ENCODE assay signal across 13 cellular contexts in the genomic region with DNA sequence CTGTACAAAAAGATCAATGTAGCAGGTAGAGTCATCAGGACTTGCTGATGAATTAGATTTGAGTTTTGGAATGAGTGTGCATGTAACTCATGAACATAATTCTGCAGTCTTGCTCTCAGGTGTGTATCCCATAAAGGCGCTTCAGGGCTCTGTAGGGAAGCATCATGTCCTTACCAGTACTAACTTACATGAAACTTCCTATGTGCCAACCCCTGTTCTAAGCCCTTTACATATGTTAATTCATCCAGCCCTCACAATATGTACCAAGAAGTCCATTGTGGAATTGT.
DNase-seq lines count a peak whose midpoint lies in the region; ATAC-seq lines count a peak whose summit lies in the region.
"Had no signal": no experiment of that assay in that cellular context is flagged by ENCODE, and none has a peak within 500 bp of the region (broad histone marks: within the 10 kb centered on the region; RNA-seq: fewer than 3 reads in every experiment).

No MANE protein-coding gene starts in this region.

- peak overlapping the region; percentile 7 for H3K27ac Mint-ChIP-seq in stimulated activated naive CD8-positive, alpha-beta T cell treated with anti-CD3 and anti-CD28 coated beads, Interleukin-15, Interleukin-2, amounts not matched to agents 100 ng/mL and 50 ng/mL, for 24 hours
- H3K27ac Mint-ChIP-seq: effector memory CD8-positive, alpha-beta T cell; WTC11 had no signal

- H3K9me3 Mint-ChIP-seq in stimulated activated naive CD8-positive, alpha-beta T cell treated with anti-CD3 and anti-CD28 coated beads, Interleukin-15, Interleukin-2, amounts not matched to agents 100 ng/mL and 50 ng/mL, for 24 hours = no peaks in the 10 kb centered on the region
- H3K9me3 Mint-ChIP-seq: effector memory CD8-positive, alpha-beta T cell; WTC11 had no signal

- no peak for ATAC-seq in stimulated activated naive CD8-positive, alpha-beta T cell treated with anti-CD3 and anti-CD28 coated beads, Interleukin-15, Interleukin-2, amounts not matched to agents 100 U/mL and 50 U/mL, for 24 hours
- ATAC-seq in GM21723 (IDR thresholded peaks at IDR 0.05; ENCODE audit: unreplicated experiment) (peak; percentile 49), HG03432 (IDR thresholded peaks at IDR 0.05; ENCODE audit: unreplicated experiment) (peak; percentile 56), HG02798 (IDR thresholded peaks at IDR 0.05; ENCODE audit: poor library complexity, unreplicated experiment) (no peak), HG03108 (IDR thresholded peaks at IDR 0.05; ENCODE audit: unreplicated experiment) (no peak)
- ATAC-seq: effector memory CD8-positive, alpha-beta T cell; WTC11 had no signal

- no peak overlapping the region for H3K4me3 Mint-ChIP-seq in stimulated activated naive CD8-positive, alpha-beta T cell treated with anti-CD3 and anti-CD28 coated beads, Interleukin-15, Interleukin-2, amounts not matched to agents 100 ng/mL and 50 ng/mL, for 24 hours
- H3K4me3 Mint-ChIP-seq: effector memory CD8-positive, alpha-beta T cell; WTC11 had no signal

- DNase-seq in stimulated activated naive CD8-positive, alpha-beta T cell treated with anti-CD3 and anti-CD28 coated beads, Interleukin-15, Interleukin-2, amounts not matched to agents 100 U/mL and 50 U/mL, for 24 hours = no peak
- no peak for DNase-seq in hepatic stellate cell (ENCODE audit: low spot score)
- DNase-seq in COR-L47 (lab: John Stamatoyannopoulos, UW) = no peak
- DNase-seq: effector memory CD8-positive, alpha-beta T cell; ovary; SK-N-SH; upper lobe of left lung had no signal

- peaks cover 26% of the 10 kb centered on the region for H3K27me3 Mint-ChIP-seq in stimulated activated naive CD8-positive, alpha-beta T cell treated with anti-CD3 and anti-CD28 coated beads, Interleukin-15, Interleukin-2, amounts not matched to agents 100 ng/mL and 50 ng/mL, for 24 hours

- H3K4me1 Mint-ChIP-seq in stimulated activated naive CD8-positive, alpha-beta T cell treated with anti-CD3 and anti-CD28 coated beads, Interleukin-15, Interleukin-2, amounts not matched to agents 100 ng/mL and 50 ng/mL, for 24 hours (ENCODE audit: low read depth) = peaks cover 27% of the 10 kb centered on the region

- no peaks in the 10 kb centered on the region for H3K36me3 Mint-ChIP-seq in stimulated activated naive CD8-positive, alpha-beta T cell treated with anti-CD3 and anti-CD28 coated beads, Interleukin-15, Interleukin-2, amounts not matched to agents 100 ng/mL and 50 ng/mL, for 24 hours (ENCODE audit: low read depth)
- H3K36me3 Mint-ChIP-seq: WTC11 had no signal

Comparison
In these comparisons a context has a peak if more than half of its experiments do, and no peak if none do; other contexts are left out.
1. ATAC-seq: peak in GM21723 (single experiment) and HG03432 (single experiment); none in stimulated activated naive CD8-positive, alpha-beta T cell treated with anti-CD3 and anti-CD28 coated beads, Interleukin-15, Interleukin-2, amounts not matched to agents 100 U/mL and 50 U/mL, for 24 hours (single experiment), HG02798 (single experiment) and HG03108 (single experiment).